22 cellular contexts compared by ENCODE assay signal in the genomic region with DNA sequence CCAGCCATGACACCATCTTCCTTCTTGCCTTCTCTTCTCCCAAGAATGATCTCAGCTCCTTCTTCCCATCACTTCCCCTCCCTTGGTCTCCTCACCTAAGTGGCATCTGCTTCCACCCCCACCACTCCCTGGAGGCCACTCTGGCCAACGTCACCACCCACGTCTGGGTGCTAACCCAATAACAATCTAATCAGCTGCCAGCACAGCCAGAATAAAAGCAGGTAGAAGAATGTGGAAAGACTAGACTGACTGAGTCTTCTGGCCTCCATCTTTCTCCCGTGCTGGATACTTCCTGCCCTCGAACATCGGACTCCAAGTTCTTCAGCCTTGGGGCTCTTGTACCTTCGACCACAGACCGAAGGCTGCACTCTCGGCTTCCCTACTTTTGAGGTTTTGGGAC.
A peak's percentile ranks its signal among the peaks of the same experiment; 100 is the strongest.
DNase-seq lines count a peak whose midpoint lies in the region; ATAC-seq and TF ChIP-seq lines count a peak whose summit lies in the region.
"Had no signal": no experiment of that assay in that cellular context is flagged by ENCODE, and none has a peak within 500 bp of the region (broad histone marks: within the 10 kb centered on the region; RNA-seq: fewer than 3 reads in every experiment).

No MANE protein-coding gene starts in this region.

- no peak overlapping the region for H3K4me3 ChIP-seq in coronary artery
- H3K4me3 ChIP-seq: BLaER1, GM12878 had no signal

- no peak overlapping the region for H3K27ac ChIP-seq in coronary artery
- H3K27ac ChIP-seq: BLaER1 had no signal

- DNase-seq in coronary artery (ENCODE audit: low spot score) = peak; percentile 35
- peak; percentile 29 for DNase-seq in left lobe of liver (ENCODE audit: low spot score)
- DNase-seq in activated CD4-positive, alpha-beta T cell treated with anti-CD3 and anti-CD28 coated beads for 1 hour = no peak
- no peak for DNase-seq in stimulated activated naive CD4-positive, alpha-beta T cell treated with Interleukin-2 at 50 U/mL for 16 hours (lab: John Stamatoyannopoulos, UW)
- DNase-seq: 8988T; ACHN; BE2C; C1 segment of cervical spinal cord; CD4-positive, alpha-beta memory T cell; CD4-positive, CD25-positive, alpha-beta regulatory T cell; CD8-positive, alpha-beta memory T cell; COR-L47; DMS 273 treated with DMSO at 0.1 percent for 48 hours; DMS153; DMS53; DMS79; DND-41; EL; GDM1 had no signal

- ATAC-seq in left lobe of liver (no peak), SK-N-SH treated with all-trans-retinoic acid at 6 μM for 48 hours (no peak)
- ATAC-seq: GM12878 had no signal

- no peak for TF ChIP-seq CTCF in coronary artery (IDR thresholded peaks at IDR 0.05)

TF ChIP-seq in SK-N-SH treated with all-trans-retinoic acid at 6 μM for 48 hours, 23 proteins besides CTCF, POLR2A, EP300 and RAD21:
- TF ChIP-seq BACH2 (CRISPR knock-in tag; IDR thresholded peaks at IDR 0.05; ENCODE audit: borderline replicate concordance) (no peak), ZFP3 (CRISPR knock-in tag; IDR thresholded peaks at IDR 0.05) (no peak), OSR1 (CRISPR knock-in tag; IDR thresholded peaks at IDR 0.05) (no peak), ZC3H10 (CRISPR knock-in tag; IDR thresholded peaks at IDR 0.05) (no peak), ZNF70 (CRISPR knock-in tag; IDR thresholded peaks at IDR 0.05) (no peak), CSDC2 (CRISPR knock-in tag; IDR thresholded peaks at IDR 0.05) (no peak), ARNTL (CRISPR knock-in tag; IDR thresholded peaks at IDR 0.05; ENCODE audit: borderline replicate concordance, low read depth) (no peak), TOX (CRISPR knock-in tag; IDR thresholded peaks at IDR 0.05; ENCODE audit: borderline replicate concordance) (no peak), TCF4 (CRISPR knock-in tag; IDR thresholded peaks at IDR 0.05; ENCODE audit: borderline replicate concordance) (no peak), ESRRG (CRISPR knock-in tag; IDR thresholded peaks at IDR 0.05) (no peak), PATZ1 (CRISPR knock-in tag; IDR thresholded peaks at IDR 0.05; ENCODE audit: borderline replicate concordance) (no peak), ZFP30 (CRISPR knock-in tag; IDR thresholded peaks at IDR 0.05) (no peak), ZNF8 (CRISPR knock-in tag; IDR thresholded peaks at IDR 0.05) (no peak), ZNF565 (CRISPR knock-in tag; conservative IDR thresholded peaks at IDR 0.05; ENCODE audit: low read depth) (no peak), ISL1 (CRISPR knock-in tag; IDR thresholded peaks at IDR 0.05) (no peak), GLIS3 (CRISPR knock-in tag; IDR thresholded peaks at IDR 0.05) (no peak), SNAI2 (CRISPR knock-in tag; IDR thresholded peaks at IDR 0.05) (no peak)
- TF ChIP-seq, protein P1, sequence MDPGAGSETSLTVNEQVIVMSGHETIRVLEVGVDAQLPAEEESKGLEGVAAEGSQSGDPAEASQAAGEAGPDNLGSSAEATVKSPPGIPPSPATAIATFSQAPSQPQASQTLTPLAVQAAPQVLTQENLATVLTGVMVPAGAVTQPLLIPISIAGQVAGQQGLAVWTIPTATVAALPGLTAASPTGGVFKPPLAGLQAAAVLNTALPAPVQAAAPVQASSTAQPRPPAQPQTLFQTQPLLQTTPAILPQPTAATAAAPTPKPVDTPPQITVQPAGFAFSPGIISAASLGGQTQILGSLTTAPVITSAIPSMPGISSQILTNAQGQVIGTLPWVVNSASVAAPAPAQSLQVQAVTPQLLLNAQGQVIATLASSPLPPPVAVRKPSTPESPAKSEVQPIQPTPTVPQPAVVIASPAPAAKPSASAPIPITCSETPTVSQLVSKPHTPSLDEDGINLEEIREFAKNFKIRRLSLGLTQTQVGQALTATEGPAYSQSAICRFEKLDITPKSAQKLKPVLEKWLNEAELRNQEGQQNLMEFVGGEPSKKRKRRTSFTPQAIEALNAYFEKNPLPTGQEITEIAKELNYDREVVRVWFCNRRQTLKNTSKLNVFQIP (CRISPR knock-in tag; IDR thresholded peaks at IDR 0.05; ENCODE audit: borderline replicate concordance, low read depth) = no peak
- TF ChIP-seq, protein P2, sequence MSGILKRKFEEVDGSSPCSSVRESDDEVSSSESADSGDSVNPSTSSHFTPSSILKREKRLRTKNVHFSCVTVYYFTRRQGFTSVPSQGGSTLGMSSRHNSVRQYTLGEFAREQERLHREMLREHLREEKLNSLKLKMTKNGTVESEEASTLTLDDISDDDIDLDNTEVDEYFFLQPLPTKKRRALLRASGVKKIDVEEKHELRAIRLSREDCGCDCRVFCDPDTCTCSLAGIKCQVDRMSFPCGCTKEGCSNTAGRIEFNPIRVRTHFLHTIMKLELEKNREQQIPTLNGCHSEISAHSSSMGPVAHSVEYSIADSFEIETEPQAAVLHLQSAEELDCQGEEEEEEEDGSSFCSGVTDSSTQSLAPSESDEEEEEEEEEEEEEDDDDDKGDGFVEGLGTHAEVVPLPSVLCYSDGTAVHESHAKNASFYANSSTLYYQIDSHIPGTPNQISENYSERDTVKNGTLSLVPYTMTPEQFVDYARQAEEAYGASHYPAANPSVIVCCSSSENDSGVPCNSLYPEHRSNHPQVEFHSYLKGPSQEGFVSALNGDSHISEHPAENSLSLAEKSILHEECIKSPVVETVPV (CRISPR knock-in tag; IDR thresholded peaks at IDR 0.05) = no peak
TF ChIP-seq in SK-N-SH treated with all-trans-retinoic acid at 6 μM for 48 hours: peak in this region for 0.

Comparison
In these comparisons a context has a peak if more than half of its experiments do, and no peak if none do; other contexts are left out.
1. DNase-seq: peak in coronary artery (single experiment) and left lobe of liver (single experiment); none in activated CD4-positive, alpha-beta T cell treated with anti-CD3 and anti-CD28 coated beads for 1 hour (single experiment) and stimulated activated naive CD4-positive, alpha-beta T cell treated with Interleukin-2 at 50 U/mL for 16 hours (single experiment).